14 cellular contexts compared by ENCODE assay signal in genomic region chrX:19870710-19871490, GRCh38. TPM values are rescaled to one million over a fixed set of nuclear protein-coding genes. Genes with fewer than 3 reads are reported as not detected.
DNase-seq lines count a peak whose midpoint lies in the region; ATAC-seq, FAIRE-seq and TF ChIP-seq lines count a peak whose summit lies in the region.
"Had no signal": no experiment of that assay in that cellular context is flagged by ENCODE, and none has a peak within 500 bp of the region (broad histone marks: within the 10 kb centered on the region; RNA-seq: fewer than 3 reads in every experiment).

No MANE protein-coding gene starts in this region.

- peak overlapping the region; percentile 94 for H3K4me2 ChIP-seq in OCI-LY7 (ENCODE audit: low read length)

- TSS peak; percentile 26 for BruUV-seq in OCI-LY7 (replicated peaks; lab: Mats Ljungman, UMichigan)

- H4K20me1 ChIP-seq in OCI-LY7 (ENCODE audit: insufficient read depth, low read length) = no peaks in the 10 kb centered on the region

- H3K9me3 ChIP-seq in OCI-LY7 (ENCODE audit: low read length) = no peaks in the 10 kb centered on the region
- H3K9me3 ChIP-seq: gastrocnemius medialis, ovary had no signal

- CTCF ChIA-PET in activated CD4-positive, alpha-beta memory T cell treated with anti-CD3 and anti-CD28 coated beads for 36 hours (lab: Charles Lee) = no interaction called here
- CTCF ChIA-PET in activated CD4-positive, alpha-beta memory T cell treated with anti-CD3 and anti-CD28 coated beads, Interleukin-2, amount 10 ng/mL, durations not matched to agents 7 days and 5 days (lab: Charles Lee) = no interaction called here
- CTCF ChIA-PET in OCI-LY7 (lab: Charles Lee; ENCODE audit: unreplicated experiment) = no interaction called here

- no peaks in the 10 kb centered on the region for H3K9me3 Mint-ChIP-seq in activated CD4-positive, alpha-beta memory T cell treated with anti-CD3 and anti-CD28 coated beads for 36 hours
- H3K9me3 Mint-ChIP-seq in activated CD4-positive, alpha-beta memory T cell treated with anti-CD3 and anti-CD28 coated beads, Interleukin-2, amount 10 ng/mL, durations not matched to agents 7 days and 5 days = no peaks in the 10 kb centered on the region
- peaks cover 0 to 4% (median 0%) of the 10 kb centered on the region in 7 donors for H3K9me3 Mint-ChIP-seq in naive B cell

- peak overlapping the region; percentile 43 for H3K4me3 ChIP-seq in OCI-LY7 (ENCODE audit: low read depth, low read length, poor library complexity, severe bottlenecking)
- H3K4me3 ChIP-seq: gastrocnemius medialis, GM23248, ovary had no signal

- peak overlapping the region; percentile 50; the same call in 1 of the 2 replicates for H2AFZ ChIP-seq in OCI-LY7 (ENCODE audit: low read length)
- H2AFZ ChIP-seq: GM23248 had no signal

- no peak for TF ChIP-seq CTCF in OCI-LY7 (conservative IDR thresholded peaks at IDR 0.05; ENCODE audit: low read length)

- DNase-seq in activated CD4-positive, alpha-beta memory T cell treated with anti-CD3 and anti-CD28 coated beads for 36 hours = no peak
- no peak for DNase-seq in activated CD4-positive, alpha-beta memory T cell treated with anti-CD3 and anti-CD28 coated beads, Interleukin-2, amount 10 ng/mL, durations not matched to agents 7 days and 5 days
- DNase-seq in GM12891 (ENCODE audit: insufficient read length, low spot score) = no peak
- DNase-seq in OCI-LY7 (ENCODE audit: low spot score) = no peak
- DNase-seq in naive B cell = no peak
- DNase-seq in germinal center (ENCODE audit: low spot score) = no peak
- DNase-seq: activated naive CD4-positive, alpha-beta T cell treated with anti-CD3 and anti-CD28 coated beads, Interleukin-2, amount 50 U/mL, for 16 hours; dermis blood vessel endothelial cell; gastrocnemius medialis; GM23248; NCI-H748 treated with DMSO at 0.1 percent for 48 hours; ovary had no signal

- H3K27ac ChIP-seq in OCI-LY7 (ENCODE audit: low read depth, low read length, poor library complexity, severe bottlenecking) = peak overlapping the region; percentile 68
- H3K27ac ChIP-seq: gastrocnemius medialis, GM23248, ovary had no signal

- ATAC-seq in naive B cell (ENCODE audit: low read depth in 2 of 2) = peak; percentile 25 to 43
- ATAC-seq in GM19328 (IDR thresholded peaks at IDR 0.05; ENCODE audit: unreplicated experiment) = no peak
- ATAC-seq in HG02642 (IDR thresholded peaks at IDR 0.05; ENCODE audit: poor library complexity, unreplicated experiment) = no peak
- ATAC-seq: gastrocnemius medialis had no signal

- no peaks in the 10 kb centered on the region for H3K27me3 Mint-ChIP-seq in activated CD4-positive, alpha-beta memory T cell treated with anti-CD3 and anti-CD28 coated beads for 36 hours
- H3K27me3 Mint-ChIP-seq in activated CD4-positive, alpha-beta memory T cell treated with anti-CD3 and anti-CD28 coated beads, Interleukin-2, amount 10 ng/mL, durations not matched to agents 7 days and 5 days = no peaks in the 10 kb centered on the region
- H3K27me3 Mint-ChIP-seq in naive B cell = peaks cover 0 to 9% (median 0%) of the 10 kb centered on the region in 3 donors

- peaks cover 3% of the 10 kb centered on the region for H3K36me3 ChIP-seq in OCI-LY7 (ENCODE audit: insufficient read depth, low read length)
- H3K36me3 ChIP-seq: gastrocnemius medialis, ovary had no signal

- POLR2A ChIA-PET in activated CD4-positive, alpha-beta memory T cell treated with anti-CD3 and anti-CD28 coated beads for 36 hours (lab: Charles Lee) = no interaction called here
- POLR2A ChIA-PET in activated CD4-positive, alpha-beta memory T cell treated with anti-CD3 and anti-CD28 coated beads, Interleukin-2, amount 10 ng/mL, durations not matched to agents 7 days and 5 days (lab: Charles Lee) = no interaction called here
- POLR2A ChIA-PET in OCI-LY7 (lab: Charles Lee) = no interaction called here

- peaks cover 61% of the 10 kb centered on the region for H3K4me1 Mint-ChIP-seq in activated CD4-positive, alpha-beta memory T cell treated with anti-CD3 and anti-CD28 coated beads for 36 hours (ENCODE audit: low read depth)
- peaks cover 57% of the 10 kb centered on the region for H3K4me1 Mint-ChIP-seq in activated CD4-positive, alpha-beta memory T cell treated with anti-CD3 and anti-CD28 coated beads, Interleukin-2, amount 10 ng/mL, durations not matched to agents 7 days and 5 days
- peaks cover 49 to 85% (median 70%) of the 10 kb centered on the region in 3 donors for H3K4me1 Mint-ChIP-seq in naive B cell

- intact Hi-C loops in activated CD4-positive, alpha-beta memory T cell treated with anti-CD3 and anti-CD28 coated beads for 36 hours (cut with micrococcal nuclease) = no loop called here
- intact Hi-C loops in OCI-LY7 (cut with micrococcal nuclease; ENCODE audit: unreplicated experiment) = no loop called here

- TF ChIP-seq POLR2A in GM12891 (IDR thresholded peaks at IDR 0.05; ENCODE audit: low read depth, low read length) = no peak

- FAIRE-seq in GM12891 (lab: Jason Lieb, UNC) = peak; percentile 45

- H3K27ac Mint-ChIP-seq in activated CD4-positive, alpha-beta memory T cell treated with anti-CD3 and anti-CD28 coated beads for 36 hours = peak overlapping the region; percentile 65
- H3K27ac Mint-ChIP-seq in activated CD4-positive, alpha-beta memory T cell treated with anti-CD3 and anti-CD28 coated beads, Interleukin-2, amount 10 ng/mL, durations not matched to agents 7 days and 5 days = no peak overlapping the region
- peak overlapping the region; percentile 39 to 95 (median 82) for H3K27ac Mint-ChIP-seq in naive B cell

- H3K9me2 ChIP-seq in OCI-LY7 (ENCODE audit: insufficient read depth, low read length) = no peaks in the 10 kb centered on the region

- peaks cover 76% of the 10 kb centered on the region; the same call in 1 of the 2 replicates for H3K79me2 ChIP-seq in OCI-LY7 (ENCODE audit: insufficient read depth, low read depth, low read length)

- peaks cover 82% of the 10 kb centered on the region for H3K4me1 ChIP-seq in OCI-LY7 (ENCODE audit: insufficient read depth, low read length, poor library complexity, severe bottlenecking)
- H3K4me1 ChIP-seq: gastrocnemius medialis had no signal

- H3K4me3 Mint-ChIP-seq in activated CD4-positive, alpha-beta memory T cell treated with anti-CD3 and anti-CD28 coated beads for 36 hours = no peak overlapping the region
- H3K4me3 Mint-ChIP-seq in activated CD4-positive, alpha-beta memory T cell treated with anti-CD3 and anti-CD28 coated beads, Interleukin-2, amount 10 ng/mL, durations not matched to agents 7 days and 5 days = no peak overlapping the region
- peak overlapping the region in 5 of 8 donors; percentile 10 to 74 (median 37) for H3K4me3 Mint-ChIP-seq in naive B cell

- no peaks in the 10 kb centered on the region for H3K36me3 Mint-ChIP-seq in activated CD4-positive, alpha-beta memory T cell treated with anti-CD3 and anti-CD28 coated beads for 36 hours
- H3K36me3 Mint-ChIP-seq in activated CD4-positive, alpha-beta memory T cell treated with anti-CD3 and anti-CD28 coated beads, Interleukin-2, amount 10 ng/mL, durations not matched to agents 7 days and 5 days (ENCODE audit: low read depth) = peaks cover 3% of the 10 kb centered on the region
- no peaks in the 10 kb centered on the region for H3K36me3 Mint-ChIP-seq in naive B cell

TF ChIP-seq in GM12891, 5 proteins besides CTCF, POLR2A, EP300 and RAD21:
- peak; percentile 70 for TF ChIP-seq SPI1 (IDR thresholded peaks at IDR 0.05; ENCODE audit: low read depth, low read length)
- TF ChIP-seq PAX5 (IDR thresholded peaks at IDR 0.05; ENCODE audit: insufficient read depth, low read length, severe bottlenecking) = no peak

RNA-seq across cellular contexts. Expression of gene SH3KBP1, which starts 16.5 kb away (rescaled TPM):
- 10 to 100 TPM; 81.3 to 87.4 TPM for total RNA-seq in activated CD4-positive, alpha-beta memory T cell treated with anti-CD3 and anti-CD28 coated beads for 36 hours
- total RNA-seq in activated CD4-positive, alpha-beta memory T cell treated with anti-CD3 and anti-CD28 coated beads, Interleukin-2, amount 10 ng/mL, durations not matched to agents 7 days and 5 days = 100 to 1,000 TPM; 119 to 126 TPM
- polyA plus RNA-seq in GM12891 (2012; ENCODE audit: low read depth, missing spikeins) = 103 TPM
- 26.1 and 54.6 TPM in 2 replicates for total RNA-seq in OCI-LY7 (2014; rRNA removed; shearing (Covaris generic))
- 82.4 and 90.3 TPM in 2 replicates for total RNA-seq in OCI-LY7 (2022)
- polyA plus RNA-seq in naive B cell (ENCODE audit: low read depth in 6 of 6) = 10 to 100 TPM; 18.1 to 60.4 (median 48.1) TPM

Comparison
In these comparisons a context has a peak if more than half of its experiments do, and no peak if none do; other contexts are left out.
1. H3K4me3 Mint-ChIP-seq: peak in naive B cell (5 of 8); none in activated CD4-positive, alpha-beta memory T cell treated with anti-CD3 and anti-CD28 coated beads for 36 hours (single experiment) and activated CD4-positive, alpha-beta memory T cell treated with anti-CD3 and anti-CD28 coated beads, Interleukin-2, amount 10 ng/mL, durations not matched to agents 7 days and 5 days (single experiment).
2. ATAC-seq: peak in naive B cell (2 of 2); none in GM19328 (single experiment) and HG02642 (single experiment).